Comparison of ENCODE assay signal across 20 cellular contexts in the genomic region with DNA sequence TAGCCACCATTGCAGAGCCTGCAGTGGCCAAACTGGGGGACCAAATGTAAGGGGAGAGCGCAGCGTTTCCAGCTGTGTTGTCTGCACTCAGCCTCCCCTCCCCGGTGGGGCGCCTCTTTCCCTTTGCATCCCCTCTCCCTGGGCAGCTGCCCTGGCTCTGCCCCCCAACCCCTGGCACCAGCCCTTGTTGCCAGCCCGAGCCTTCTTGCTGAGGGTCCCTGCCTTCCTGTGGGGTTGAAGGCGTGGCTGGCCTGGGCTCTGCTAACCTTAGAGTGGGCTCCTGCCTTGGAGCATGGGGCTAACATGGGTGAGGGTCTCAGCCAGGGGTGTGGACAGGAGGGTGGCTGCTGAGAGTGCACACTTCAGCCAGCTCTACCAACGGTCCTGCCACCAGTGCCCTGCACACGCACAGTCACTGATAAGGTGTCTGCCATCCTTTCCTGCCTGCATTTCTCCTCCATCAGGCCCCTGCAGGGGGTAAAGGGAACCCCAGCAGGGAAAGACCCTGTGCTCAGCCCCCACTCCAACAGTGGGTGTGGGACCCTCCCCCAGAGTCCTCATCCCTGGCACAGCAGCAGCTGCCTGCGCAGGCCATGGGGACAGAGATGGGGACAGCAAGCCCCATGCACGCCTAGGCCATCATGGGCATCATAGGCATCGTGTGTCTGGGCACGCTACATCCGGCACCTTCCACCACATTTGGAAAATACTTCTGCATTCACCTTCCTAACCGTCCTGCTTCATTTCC. TPM values are rescaled to one million over a fixed set of nuclear protein-coding genes. Genes with fewer than 3 reads are reported as not detected.
DNase-seq lines count a peak whose midpoint lies in the region; ATAC-seq, FAIRE-seq and TF ChIP-seq lines count a peak whose summit lies in the region.
"Had no signal": no experiment of that assay in that cellular context is flagged by ENCODE, and none has a peak within 500 bp of the region (broad histone marks: within the 10 kb centered on the region; RNA-seq: fewer than 3 reads in every experiment).

No MANE protein-coding gene starts in this region.

- H3K36me3 Mint-ChIP-seq in activated naive CD4-positive, alpha-beta T cell treated with anti-CD3 and anti-CD28 coated beads, Interleukin-2, amount 50 U/mL, for 72 hours = peaks cover 5 to 13% of the 10 kb centered on the region in 2 donors
- peaks cover 48% of the 10 kb centered on the region for H3K36me3 Mint-ChIP-seq in activated naive CD4-positive, alpha-beta T cell treated with anti-CD3 and anti-CD28 coated beads, Interleukin-2, amount 10 ng/mL, durations not matched to agents 7 days and 5 days

- no peak for TF ChIP-seq CTCF in K562 (IDR thresholded peaks at IDR 0.05 in 2 of 3, conservative IDR thresholded peaks at IDR 0.05 in 1 of 3; ENCODE audit: insufficient read depth in 2 of 3, low read depth in 1 of 3, low read length in 3 of 3)
- TF ChIP-seq CTCF in lower lobe of right lung (IDR thresholded peaks at IDR 0.05) = no peak

- intact Hi-C loops in K562 (cut with micrococcal nuclease) = no loop called here
- intact Hi-C loops in lower lobe of right lung (cut with DNase I) = no loop called here

- H3K4me3 ChIP-seq in K562 (no peak overlapping the region), lower lobe of right lung (no peak overlapping the region)

- no peak for ATAC-seq in activated naive CD4-positive, alpha-beta T cell treated with anti-CD3 and anti-CD28 coated beads, Interleukin-2, amount 50 U/mL, for 72 hours
- ATAC-seq in K562 (no peak), lower lobe of right lung (no peak), HG03045 (IDR thresholded peaks at IDR 0.05; ENCODE audit: unreplicated experiment) (no peak)

- H2AFZ ChIP-seq in K562 (ENCODE audit: low read depth, low read length) = no peak overlapping the region

- no peak overlapping the region for H3K4me2 ChIP-seq in K562 (ENCODE audit: insufficient read depth, low read length)

- in situ Hi-C loops in K562 (cut with MboI) = no loop called here

- no peak overlapping the region for H3K9ac ChIP-seq in K562 (ENCODE audit: insufficient read depth in 1 of 2, low read depth in 2 of 2, low read length in 2 of 2)

- no peaks in the 10 kb centered on the region for H3K9me3 Mint-ChIP-seq in activated naive CD4-positive, alpha-beta T cell treated with anti-CD3 and anti-CD28 coated beads, Interleukin-2, amount 50 U/mL, for 72 hours
- no peaks in the 10 kb centered on the region for H3K9me3 Mint-ChIP-seq in activated naive CD4-positive, alpha-beta T cell treated with anti-CD3 and anti-CD28 coated beads, Interleukin-2, amount 10 ng/mL, durations not matched to agents 7 days and 5 days

- H3K27me3 ChIP-seq in K562 (ENCODE audit: control insufficient read depth in 2 of 2, insufficient read depth in 2 of 2, low read length in 2 of 2) (no peaks in the 10 kb centered on the region), lower lobe of right lung (ENCODE audit: low read depth) (no peaks in the 10 kb centered on the region)

- H3K4me1 ChIP-seq in K562 (replicated peaks in 1 of 2; ENCODE audit: control insufficient read depth in 2 of 2, insufficient read depth in 2 of 2, low read length in 2 of 2) = no peaks in the 10 kb centered on the region
- H3K4me1 ChIP-seq in lower lobe of right lung = no peaks in the 10 kb centered on the region

- WGBS in K562 (ENCODE audit: insufficient coverage, low coverage, missing lambda C conversion rate) = 81% methylated on average over 8 of the region's 14 CpGs

- TF ChIP-seq RAD21 in K562 (CRISPR knock-in tag; conservative IDR thresholded peaks at IDR 0.05 in 1 of 2, IDR thresholded peaks at IDR 0.05 in 1 of 2) = no peak

- TF ChIP-seq EP300 in K562 (IDR thresholded peaks at IDR 0.05; ENCODE audit: low read length) = no peak

- H3K27ac ChIP-seq in K562 (ENCODE audit: extremely low read depth, low read depth, low read length) = no peak overlapping the region
- H3K27ac ChIP-seq in lower lobe of right lung = no peak overlapping the region
- peak overlapping the region; percentile 31 for H3K27ac ChIP-seq in temporal lobe (ENCODE audit: low read depth, low read length)

- H3K36me3 ChIP-seq in K562 (ENCODE audit: control insufficient read depth, insufficient read depth, low read length) (peaks cover 25% of the 10 kb centered on the region; the same call in 1 of the 3 replicates), lower lobe of right lung (peaks cover 100% of the 10 kb centered on the region)

- TF ChIP-seq POLR2A in K562 (conservative IDR thresholded peaks at IDR 0.05) = no peak

- FAIRE-seq in K562 (lab: Jason Lieb, UNC) = no peak
- FAIRE-seq: A204.1, D721Med, G401.6, GM12892, GM19239, HTR-8/SVneo had no signal

- H3K9me1 ChIP-seq in K562 (ENCODE audit: control insufficient read depth, insufficient read depth, low read length) = no peaks in the 10 kb centered on the region

- no peaks in the 10 kb centered on the region for H3K9me3 ChIP-seq in K562 (replicated peaks; ENCODE audit: control insufficient read depth, insufficient read depth, low read depth, low read length)
- no peaks in the 10 kb centered on the region for H3K9me3 ChIP-seq in lower lobe of right lung

- H3K79me2 ChIP-seq in K562 (ENCODE audit: control insufficient read depth, insufficient read depth, low read length) = no peaks in the 10 kb centered on the region

- CTCF ChIA-PET in activated naive CD4-positive, alpha-beta T cell treated with anti-CD3 and anti-CD28 coated beads, Interleukin-2, amount 10 ng/mL, durations not matched to agents 7 days and 5 days (lab: Charles Lee) = no interaction called here
- CTCF ChIA-PET in K562 (lab: Yijun Ruan, JAX; ENCODE audit: low intra/inter-chr PET ratio) = no interaction called here

- no peaks in the 10 kb centered on the region for H3K4me1 Mint-ChIP-seq in activated naive CD4-positive, alpha-beta T cell treated with anti-CD3 and anti-CD28 coated beads, Interleukin-2, amount 10 ng/mL, durations not matched to agents 7 days and 5 days

- POLR2A ChIA-PET in K562 (lab: Yijun Ruan, JAX) = no interaction called here

- H3K27me3 Mint-ChIP-seq in activated naive CD4-positive, alpha-beta T cell treated with anti-CD3 and anti-CD28 coated beads, Interleukin-2, amount 10 ng/mL, durations not matched to agents 7 days and 5 days = no peaks in the 10 kb centered on the region

- no peaks in the 10 kb centered on the region for H4K20me1 ChIP-seq in K562 (replicated peaks; ENCODE audit: control insufficient read depth, insufficient read depth, low read length)

- DNase-seq in activated naive CD4-positive, alpha-beta T cell treated with anti-CD3 and anti-CD28 coated beads, Interleukin-2, amount 50 U/mL, for 72 hours (ENCODE audit: low spot score in 2 of 2) = no peak
- no peak for DNase-seq in activated naive CD4-positive, alpha-beta T cell treated with anti-CD3 and anti-CD28 coated beads, Interleukin-2, amount 10 ng/mL, durations not matched to agents 7 days and 5 days
- DNase-seq in K562 (ENCODE audit: extremely low read depth in 1 of 4, low spot score in 3 of 4) = no peak
- peak; percentile 29 for DNase-seq in lower lobe of right lung
- no peak for DNase-seq in NCI-H2196 (lab: John Stamatoyannopoulos, UW; ENCODE audit: unreplicated experiment)
- no peak for DNase-seq in epidermal melanocyte (ENCODE audit: insufficient read length, low spot score)
- DNase-seq: DMS79 treated with DMSO at 0.1 percent for 48 hours, KBM-7, NCI-H1048, NCI-H2081 treated with DMSO at 0.1 percent for 48 hours, NCI-H226, NCI-H526 had no signal

- H3K4me3 Mint-ChIP-seq in activated naive CD4-positive, alpha-beta T cell treated with anti-CD3 and anti-CD28 coated beads, Interleukin-2, amount 10 ng/mL, durations not matched to agents 7 days and 5 days = no peak overlapping the region

- peak overlapping the region; percentile 44 to 88 for H3K27ac Mint-ChIP-seq in activated naive CD4-positive, alpha-beta T cell treated with anti-CD3 and anti-CD28 coated beads, Interleukin-2, amount 50 U/mL, for 72 hours
- no peak overlapping the region for H3K27ac Mint-ChIP-seq in activated naive CD4-positive, alpha-beta T cell treated with anti-CD3 and anti-CD28 coated beads, Interleukin-2, amount 10 ng/mL, durations not matched to agents 7 days and 5 days

- BruUV-seq in K562 (replicated peaks; lab: Mats Ljungman, UMichigan) = no TSS peak

TF ChIP-seq in K562, 482 proteins besides CTCF, POLR2A, EP300 and RAD21:
- TF ChIP-seq RBM22 (IDR thresholded peaks at IDR 0.05; ENCODE audit: low read depth, low read length, poor library complexity, severe bottlenecking) (peak; percentile 37), ZNF436 (CRISPR knock-in tag; IDR thresholded peaks at IDR 0.05) (no peak)

RNA-seq across cellular contexts. Expression of gene CERK, which starts 43.5 kb away (rescaled TPM):
- total RNA-seq in activated naive CD4-positive, alpha-beta T cell treated with anti-CD3 and anti-CD28 coated beads, Interleukin-2, amount 50 U/mL, for 72 hours = 10 to 100 TPM; 44.8 to 48.0 TPM
- 19.9 and 29.6 TPM in 2 replicates for total RNA-seq in K562 (2011; cell fraction: chromatin; rRNA removed; ENCODE audit: low replicate concordance)
- 16.8 and 18.6 TPM in 2 replicates for total RNA-seq in K562 (2011; cell fraction: nucleolus; rRNA removed)
- total RNA-seq in K562 (2011; cell fraction: nucleoplasm; rRNA removed) = 22.0 and 23.9 TPM in 2 replicates
- total RNA-seq in K562 (2014; rRNA removed) = 10.7 and 12.2 TPM in 2 replicates
- total RNA-seq in K562 (2014; rRNA removed; fragmentation: Illumina TruSeq; extraction: Trizol) = 7.3 and 8.0 TPM in 2 replicates
- 14.5 and 14.9 TPM in 2 replicates for total RNA-seq in K562 (2015; rRNA removed; fragmentation: Illumina TruSeq; extraction: Trizol)
- total RNA-seq in K562 (2021) = 9.9 and 12.5 TPM in 2 replicates
- polyA plus RNA-seq in K562 (2011; rRNA removed) = 11.8 and 12.7 TPM in 2 replicates
- polyA plus RNA-seq in K562 (2011; cell fraction: cytosol; rRNA removed) = 10.9 and 13.7 TPM in 2 replicates
- 9.6 and 10.3 TPM in 2 replicates for polyA plus RNA-seq in K562 (2011; cell fraction: nucleus; rRNA removed)
- 10.9 and 13.1 TPM in 2 replicates for polyA plus RNA-seq in K562 (2012)
- 8.0 and 8.7 TPM in 2 replicates for polyA plus RNA-seq in K562 (2014; fragmentation: Illumina TruSeq; extraction: Trizol)
- 1 to 10 TPM; 1.1 to 1.3 TPM for polyA plus RNA-seq in K562 (2014; fragmentation: Nextera tagmentation; extraction: Ambion mirVana)
- polyA plus RNA-seq in K562 (2014; rRNA removed) = 8.3 and 8.6 TPM in 2 replicates
- 13.6 and 15.8 TPM in 2 replicates for polyA minus RNA-seq in K562 (2011; rRNA and poly(A)+ RNA removed)
- polyA minus RNA-seq in K562 (2011; cell fraction: cytosol; rRNA and poly(A)+ RNA removed) = 9.7 and 12.5 TPM in 2 replicates
- 6.2 and 12.6 TPM in 2 replicates for polyA minus RNA-seq in K562 (2011; cell fraction: nucleus; rRNA and poly(A)+ RNA removed)
- 26.1 TPM for total RNA-seq in lower lobe of right lung
- total RNA-seq in temporal lobe = 32.9 TPM
